ENCODE assay signal across 16 cellular contexts in the genomic region with DNA sequence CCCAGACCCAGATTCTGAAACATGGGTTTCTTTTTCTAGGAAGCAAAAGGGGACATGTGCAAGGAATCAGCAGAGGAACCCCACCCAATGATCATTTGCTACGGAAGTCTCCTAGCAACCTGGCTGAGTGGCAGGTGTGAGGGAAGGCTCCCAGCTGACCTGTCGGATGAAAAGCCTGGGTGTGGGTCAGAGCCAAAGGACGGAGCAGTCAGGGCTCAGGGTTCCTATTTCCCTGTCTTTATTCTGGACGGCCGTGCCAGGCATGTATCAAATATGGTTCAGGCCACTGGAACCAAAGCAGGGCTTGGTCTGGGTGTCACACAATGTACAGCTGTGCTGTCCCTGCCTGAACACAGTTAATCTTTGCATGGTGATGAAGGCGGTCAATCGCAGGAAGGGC. TPM values are rescaled to one million over a fixed set of nuclear protein-coding genes. Genes with fewer than 3 reads are reported as not detected.
DNase-seq lines count a peak whose midpoint lies in the region; ATAC-seq and TF ChIP-seq lines count a peak whose summit lies in the region.
"Had no signal": no experiment of that assay in that cellular context is flagged by ENCODE, and none has a peak within 500 bp of the region (broad histone marks: within the 10 kb centered on the region; RNA-seq: fewer than 3 reads in every experiment).

No MANE protein-coding gene starts in this region.

- H3K36me3 Mint-ChIP-seq in activated CD4-positive, alpha-beta T cell treated with anti-CD3 and anti-CD28 coated beads for 36 hours (ENCODE audit: low read depth), result peaks cover 15% of the 10 kb centered on the region
- H3K36me3 Mint-ChIP-seq in central memory CD8-positive, alpha-beta T cell (ENCODE audit: insufficient read depth), result peaks cover 33% of the 10 kb centered on the region
- H3K36me3 Mint-ChIP-seq in memory B cell, result peaks cover 7% of the 10 kb centered on the region

- peak overlapping the region; percentile 1 for H3K27ac Mint-ChIP-seq in activated CD4-positive, alpha-beta T cell treated with anti-CD3 and anti-CD28 coated beads for 36 hours
- peak overlapping the region; percentile 87 for H3K27ac Mint-ChIP-seq in central memory CD8-positive, alpha-beta T cell (ENCODE audit: low read depth)
- H3K27ac Mint-ChIP-seq in memory B cell, result peak overlapping the region; percentile 8
- H3K27ac Mint-ChIP-seq: activated T-helper 1 cell treated with anti-CD3 and anti-CD28 coated beads, Interleukin-12 subunit alpha, Interleukin-12 subunit beta, Interleukin-2, Interleukin-4 antibody, amounts not matched to agents 30 ng/mL and 10 ng/mL and 1 ng/mL, durations not matched to agents 14 hours and 24 hours and 36 hours had no signal

- WGBS in tibial nerve, 2 donors, result 64% methylated on average over 7 of the region's 7 CpGs

- TF ChIP-seq POLR2A in tibial nerve (IDR thresholded peaks at IDR 0.05), result no peak

- no peak overlapping the region for H3K4me3 ChIP-seq in tibial nerve
- H3K4me3 ChIP-seq: ascending aorta had no signal

- TF ChIP-seq CTCF in tibial nerve (IDR thresholded peaks at IDR 0.05), result no peak

- H3K4me1 ChIP-seq in tibial nerve, result peaks cover 0 to 92% (median 55%) of the 10 kb centered on the region in 4 donors
- H3K4me1 ChIP-seq: ascending aorta had no signal

- H3K36me3 ChIP-seq in tibial nerve, result no peaks in the 10 kb centered on the region
- H3K36me3 ChIP-seq: ascending aorta had no signal

- no peaks in the 10 kb centered on the region for H3K27me3 ChIP-seq in tibial nerve
- H3K27me3 ChIP-seq: ascending aorta had no signal

- no peaks in the 10 kb centered on the region for H3K9me3 ChIP-seq in tibial nerve
- H3K9me3 ChIP-seq: ascending aorta had no signal

- POLR2A ChIA-PET in activated CD4-positive, alpha-beta T cell treated with anti-CD3 and anti-CD28 coated beads for 36 hours (lab: Charles Lee), result no interaction called here

- no peak for ATAC-seq in activated CD4-positive, alpha-beta T cell treated with anti-CD3 and anti-CD28 coated beads for 36 hours
- ATAC-seq in central memory CD8-positive, alpha-beta T cell (replicated peaks; ENCODE audit: extremely low read depth, poor library complexity, severe bottlenecking), result no peak
- ATAC-seq in memory B cell (ENCODE audit: low read depth), result no peak
- no peak for ATAC-seq in HG02571 (IDR thresholded peaks at IDR 0.05; ENCODE audit: unreplicated experiment)
- ATAC-seq in GM21723 (IDR thresholded peaks at IDR 0.05; ENCODE audit: unreplicated experiment), result no peak

- peak overlapping the region in 3 of 4 donors; percentile 21 to 93 (median 88) for H3K27ac ChIP-seq in tibial nerve
- H3K27ac ChIP-seq: ascending aorta had no signal

- TF ChIP-seq EP300 in tibial nerve (IDR thresholded peaks at IDR 0.05), result no peak

- no peak for DNase-seq in activated CD4-positive, alpha-beta T cell treated with anti-CD3 and anti-CD28 coated beads for 36 hours
- no peak for DNase-seq in activated CD4-positive, alpha-beta T cell treated with anti-CD3 and anti-CD28 coated beads, Interleukin-2, amount 50 U/mL, for 1 hour
- DNase-seq in central memory CD8-positive, alpha-beta T cell (ENCODE audit: low spot score in 2 of 2), result no peak
- DNase-seq in memory B cell (ENCODE audit: low spot score in 2 of 2) (no peak), tibial nerve (ENCODE audit: low spot score in 2 of 2) (no peak), SK-N-DZ (ENCODE audit: low spot score) (no peak)
- DNase-seq: activated CD4-positive, alpha-beta T cell treated with anti-CD3 and anti-CD28 coated beads for 1 hour; NCI-H226; OCI-M1 had no signal

- CTCF ChIA-PET in activated CD4-positive, alpha-beta T cell treated with anti-CD3 and anti-CD28 coated beads for 36 hours (lab: Charles Lee), result no interaction called here

- H3K4me1 Mint-ChIP-seq in activated CD4-positive, alpha-beta T cell treated with anti-CD3 and anti-CD28 coated beads for 36 hours, result peaks cover 80% of the 10 kb centered on the region
- peaks cover 81% of the 10 kb centered on the region for H3K4me1 Mint-ChIP-seq in central memory CD8-positive, alpha-beta T cell
- H3K4me1 Mint-ChIP-seq in memory B cell, result peaks cover 37% of the 10 kb centered on the region

- H3K27me3 Mint-ChIP-seq in activated CD4-positive, alpha-beta T cell treated with anti-CD3 and anti-CD28 coated beads for 36 hours, result no peaks in the 10 kb centered on the region
- no peaks in the 10 kb centered on the region for H3K27me3 Mint-ChIP-seq in central memory CD8-positive, alpha-beta T cell
- no peaks in the 10 kb centered on the region for H3K27me3 Mint-ChIP-seq in memory B cell

- intact Hi-C loops in activated CD4-positive, alpha-beta T cell treated with anti-CD3 and anti-CD28 coated beads for 36 hours (cut with DNase I, micrococcal nuclease), result no loop called here

- no peaks in the 10 kb centered on the region for H3K9me3 Mint-ChIP-seq in activated CD4-positive, alpha-beta T cell treated with anti-CD3 and anti-CD28 coated beads for 36 hours (ENCODE audit: low read depth)
- no peaks in the 10 kb centered on the region for H3K9me3 Mint-ChIP-seq in central memory CD8-positive, alpha-beta T cell
- no peaks in the 10 kb centered on the region for H3K9me3 Mint-ChIP-seq in memory B cell
- H3K9me3 Mint-ChIP-seq: activated T-helper 1 cell treated with anti-CD3 and anti-CD28 coated beads, Interleukin-12 subunit alpha, Interleukin-12 subunit beta, Interleukin-2, Interleukin-4 antibody, amounts not matched to agents 30 ng/mL and 10 ng/mL and 1 ng/mL, durations not matched to agents 14 hours and 24 hours and 36 hours had no signal

- no peak overlapping the region for H3K4me3 Mint-ChIP-seq in activated CD4-positive, alpha-beta T cell treated with anti-CD3 and anti-CD28 coated beads for 36 hours
- peak overlapping the region; percentile 48 for H3K4me3 Mint-ChIP-seq in central memory CD8-positive, alpha-beta T cell
- H3K4me3 Mint-ChIP-seq in memory B cell, result no peak overlapping the region
- H3K4me3 Mint-ChIP-seq: activated T-helper 1 cell treated with anti-CD3 and anti-CD28 coated beads, Interleukin-12 subunit alpha, Interleukin-12 subunit beta, Interleukin-2, Interleukin-4 antibody, amounts not matched to agents 30 ng/mL and 10 ng/mL and 1 ng/mL, durations not matched to agents 14 hours and 24 hours and 36 hours had no signal

RNA-seq across cellular contexts. Expression of a gene that starts 20.1 kb away (rescaled TPM):
- 100 to 1,000 TPM in 1 of 2 experiments, 10 to 100 TPM in 1; 83.1 to 144 TPM for total RNA-seq in activated CD4-positive, alpha-beta T cell treated with anti-CD3 and anti-CD28 coated beads for 36 hours
- 10 to 100 TPM; 35.4 to 75.6 (median 48.0) TPM for total RNA-seq in tibial nerve
- 4.7 and 5.9 TPM in 2 replicates for polyA plus RNA-seq in SK-N-DZ (2014; cell fraction: cytosol; rRNA removed)
- 9.0 and 16.4 TPM in 2 replicates for polyA plus RNA-seq in SK-N-DZ (2014; cell fraction: nucleus; rRNA removed)

RNA-seq across cellular contexts. Expression of a gene that starts 26.1 kb away (rescaled TPM):
- total RNA-seq in activated CD4-positive, alpha-beta T cell treated with anti-CD3 and anti-CD28 coated beads for 36 hours, result not detected
- not detected for total RNA-seq in tibial nerve
- polyA plus RNA-seq in SK-N-DZ (2014; cell fraction: cytosol; rRNA removed), result not detected in 2 replicates
- polyA plus RNA-seq in SK-N-DZ (2014; cell fraction: nucleus; rRNA removed), result not detected in 2 replicates
- total RNA-seq: A673; activated T-helper 1 cell treated with anti-CD3 and anti-CD28 coated beads, Interleukin-12 subunit alpha, Interleukin-12 subunit beta, Interleukin-2, Interleukin-4 antibody, amounts not matched to agents 30 ng/mL and 10 ng/mL and 1 ng/mL, durations not matched to agents 14 hours and 24 hours and 36 hours; ascending aorta; fibroblast of villous mesenchyme; temporal lobe had no signal

Comparison
In these comparisons a context has a peak if more than half of its experiments do, and no peak if none do; other contexts are left out.
1. H3K27ac Mint-ChIP-seq: peak in every context shown above with its lines; median percentile 87 in central memory CD8-positive, alpha-beta T cell; 8 in memory B cell; 1 in activated CD4-positive, alpha-beta T cell treated with anti-CD3 and anti-CD28 coated beads for 36 hours.